ENCODE assay signal across 22 cellular contexts in genomic region chr7:158343936-158344455, GRCh38.
"Had no signal": no experiment of that assay in that cellular context is flagged by ENCODE, and none has a peak within 500 bp of the region (broad histone marks: within the 10 kb centered on the region; RNA-seq: fewer than 3 reads in every experiment).

No MANE protein-coding gene starts in this region.

- H3K36me3 Mint-ChIP-seq: activated naive CD8-positive, alpha-beta T cell; memory B cell; naive thymus-derived CD8-positive, alpha-beta T cell; neural progenitor cell; stimulated activated memory B cell treated with anti-CD40 and anti-IgM and Interleukin-4, amounts not matched to agents 10 μg/mL and 1 μg/mL and 100 μg/mL, for 72 hours had no signal

- H3K4me1 Mint-ChIP-seq: stimulated activated memory B cell treated with anti-CD40 and anti-IgM and Interleukin-4, amounts not matched to agents 10 μg/mL and 1 μg/mL and 100 μg/mL, for 72 hours had no signal

- DNase-seq: activated CD4-positive, alpha-beta T cell treated with anti-CD3 and anti-CD28 coated beads for 48 hours; activated CD4-positive, alpha-beta T cell treated with anti-CD3 and anti-CD28 coated beads, Interleukin-2, amount 50 U/mL, for 48 hours; activated naive CD4-positive, alpha-beta T cell treated with Interleukin-2 at 50 U/mL for 16 hours; activated T-cell treated with anti-CD3 and anti-CD28 coated beads, Interleukin-2, amount 50 U/mL, for 48 hours; anterior cingulate cortex; colonic mucosa; effector memory CD4-positive, alpha-beta T cell; left colon; midbrain; occipital lobe; right lobe of liver; stimulated activated CD4-positive, alpha-beta T cell treated with anti-CD3 and anti-CD28 coated beads, Interleukin-4, amount 100 ng/mL, for 4 hours; stimulated activated CD8-positive, alpha-beta memory T cell treated with anti-CD3 and anti-CD28 coated beads, Interleukin-4, amount 100 ng/mL, for 48 hours; stomach; WERI-Rb-1 had no signal

- H3K27me3 Mint-ChIP-seq: activated naive CD8-positive, alpha-beta T cell; stimulated activated memory B cell treated with anti-CD40 and anti-IgM and Interleukin-4, amounts not matched to agents 10 μg/mL and 1 μg/mL and 100 μg/mL, for 72 hours had no signal

- H3K4me3 Mint-ChIP-seq: activated naive CD8-positive, alpha-beta T cell; memory B cell; naive thymus-derived CD8-positive, alpha-beta T cell; neural progenitor cell; stimulated activated memory B cell treated with anti-CD40 and anti-IgM and Interleukin-4, amounts not matched to agents 10 μg/mL and 1 μg/mL and 100 μg/mL, for 72 hours had no signal

- H3K27ac Mint-ChIP-seq: activated naive CD8-positive, alpha-beta T cell; memory B cell; neural progenitor cell; stimulated activated memory B cell treated with anti-CD40 and anti-IgM and Interleukin-4, amounts not matched to agents 10 μg/mL and 1 μg/mL and 100 μg/mL, for 72 hours had no signal

- ATAC-seq: activated CD4-positive, CD25-positive, alpha-beta regulatory T cell treated with anti-CD3 and anti-CD28 coated beads, Interleukin-2, amount 50 U/mL, for 24 hours; gastroesophageal sphincter; left colon; naive thymus-derived CD8-positive, alpha-beta T cell; right lobe of liver; stimulated activated memory B cell treated with anti-CD40 and anti-IgM and Interleukin-4, amounts not matched to agents 10 μg/mL and 1 μg/mL and 100 μg/mL, for 72 hours had no signal
